Comparison of ENCODE assay signal across 8 cellular contexts in the genomic region with DNA sequence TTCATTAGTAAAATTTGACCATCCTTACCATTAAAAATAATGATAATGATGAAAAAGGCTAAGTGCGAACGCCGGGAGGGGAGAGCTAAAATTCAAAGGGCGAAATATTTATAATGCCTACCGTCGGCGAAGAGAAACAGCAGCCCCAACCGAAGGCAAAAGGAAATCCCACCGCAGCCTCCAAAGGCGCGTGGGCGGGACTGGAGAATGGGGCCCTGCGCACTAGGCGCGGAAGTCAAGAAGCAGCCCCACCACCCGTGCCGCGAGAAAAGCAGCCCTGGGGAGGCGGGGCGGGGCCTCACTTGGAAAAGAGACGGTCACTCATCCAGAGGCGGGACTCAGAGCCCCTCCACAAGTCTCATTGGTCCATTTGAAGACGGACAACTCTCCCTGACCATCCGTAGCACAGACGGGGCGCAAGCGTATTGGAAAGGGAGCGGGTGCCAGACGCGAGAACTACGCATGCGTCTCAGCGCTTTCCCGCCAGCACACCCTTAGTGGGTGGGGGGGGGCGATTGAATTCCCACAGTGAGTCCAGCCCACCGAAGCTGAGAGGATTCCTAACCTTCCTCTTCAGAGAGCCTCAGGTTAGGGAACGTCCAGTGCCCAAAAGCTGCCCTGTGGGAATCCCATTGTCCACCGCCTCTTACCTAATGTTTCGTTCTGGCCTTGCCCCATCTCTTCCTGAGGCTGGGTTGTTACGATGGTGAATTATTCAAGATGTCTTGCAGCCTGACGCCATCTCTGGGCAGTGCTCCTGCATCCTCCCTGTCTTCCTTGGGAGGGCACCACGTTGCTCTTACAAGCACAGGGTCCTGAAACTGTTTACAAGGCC. TPM values are rescaled to one million over a fixed set of nuclear protein-coding genes. Genes with fewer than 3 reads are reported as not detected.
DNase-seq lines count a peak whose midpoint lies in the region; ATAC-seq and TF ChIP-seq lines count a peak whose summit lies in the region.

No MANE protein-coding gene starts in this region.

- no peak overlapping the region for H3K23ac ChIP-seq in trophoblast cell (ENCODE audit: low read length)

- intact Hi-C loops in transverse colon (cut with DNase I; ENCODE audit: low total_unique reads) = loop anchor here (2.0 kb wide), 1 partner anchor 19 kb away; a partner anchor contains a TSS

- peaks cover 12% of the 10 kb centered on the region for H3K36me3 Mint-ChIP-seq in activated naive CD8-positive, alpha-beta T cell treated with anti-CD3 and anti-CD28 coated beads, Interleukin-2, amount 50 U/mL, for 24 hours (ENCODE audit: low read depth)

- TF ChIP-seq CTCF in GM12875 (IDR thresholded peaks at IDR 0.05; ENCODE audit: borderline replicate concordance, insufficient read depth, low read depth, low read length) (no peak), SU-DHL-6 (IDR thresholded peaks at IDR 0.05; ENCODE audit: insufficient read depth, low read length, poor library complexity, severe bottlenecking) (no peak), cardiac muscle cell (IDR thresholded peaks at IDR 0.05; ENCODE audit: low read depth, low read length) (no peak), transverse colon (IDR thresholded peaks at IDR 0.05) (no peak)

- H3K18ac ChIP-seq in trophoblast cell (ENCODE audit: low read length) = peak overlapping the region; percentile 53

- WGBS in trophoblast cell (ENCODE audit: extremely low coverage, insufficient coverage, insufficient read length) = no CpG with 5 or more reads among the region's 42 CpGs
- 2% methylated on average over 9 to 42 of the region's 42 CpGs for WGBS in transverse colon (ENCODE audit: low coverage in 1 of 2), 2 donors

- peak; percentile 99 to 100 (median 100) for DNase-seq in NCI-H1417 (lab: John Stamatoyannopoulos, UW)
- peak; percentile 99 for DNase-seq in activated naive CD8-positive, alpha-beta T cell treated with anti-CD3 and anti-CD28 coated beads, Interleukin-2, amount 50 U/mL, for 24 hours
- peak; percentile 98 to 99 for DNase-seq in cardiac muscle cell (ENCODE audit: low read depth in 1 of 2, low spot score in 1 of 2)
- peak; percentile 97 to 99 for DNase-seq in trophoblast cell
- peak; percentile 99 for DNase-seq in transverse colon

- H4K20me1 ChIP-seq in SU-DHL-6 (ENCODE audit: low read depth, low read length) = no peaks in the 10 kb centered on the region

- H3K9me2 ChIP-seq in SU-DHL-6 (replicated peaks; ENCODE audit: insufficient read depth, low read length) = no peaks in the 10 kb centered on the region

- peak overlapping the region; percentile 56 for H3K4me3 ChIP-seq in GM12875 (ENCODE audit: low read depth, low read length)
- peak overlapping the region; percentile 63 for H3K4me3 ChIP-seq in SU-DHL-6 (ENCODE audit: insufficient read depth, low read length, poor library complexity, severe bottlenecking)
- H3K4me3 ChIP-seq in cardiac muscle cell = peak overlapping the region; percentile 40
- peak overlapping the region; percentile 66 for H3K4me3 ChIP-seq in trophoblast cell (ENCODE audit: low read depth, low read length)
- peak overlapping the region; percentile 43 to 81 (median 48) for H3K4me3 ChIP-seq in transverse colon

- H3K79me1 ChIP-seq in trophoblast cell (ENCODE audit: low read length) = peaks cover 31% of the 10 kb centered on the region

- H3F3A ChIP-seq in SU-DHL-6 (ENCODE audit: insufficient read depth) = peaks cover 43% of the 10 kb centered on the region

- peak overlapping the region; percentile 91 for H4K8ac ChIP-seq in trophoblast cell (ENCODE audit: low read depth, low read length)

- peak overlapping the region; percentile 67 for H2BK120ac ChIP-seq in trophoblast cell (ENCODE audit: insufficient read depth, low read length, poor library complexity)

- H3K4me1 ChIP-seq in cardiac muscle cell (ENCODE audit: low read depth) (peaks cover 6% of the 10 kb centered on the region), trophoblast cell (ENCODE audit: control insufficient read depth in 1 of 2, insufficient read depth in 2 of 2, low read length in 2 of 2) (peaks cover 16 to 26% of the 10 kb centered on the region in 2 experiments), transverse colon (peaks cover 5 to 27% (median 10%) of the 10 kb centered on the region in 4 donors)

- peak overlapping the region; percentile 41 for H3K4ac ChIP-seq in trophoblast cell (ENCODE audit: low read depth, low read length)

- peak overlapping the region; percentile 9 for H2BK12ac ChIP-seq in trophoblast cell (ENCODE audit: low read length)

- H3K4me3 Mint-ChIP-seq in activated naive CD8-positive, alpha-beta T cell treated with anti-CD3 and anti-CD28 coated beads, Interleukin-2, amount 50 U/mL, for 24 hours = peak overlapping the region; percentile 95

- H2AFZ ChIP-seq in SU-DHL-6 (ENCODE audit: low read depth, low read length, severe bottlenecking) (peak overlapping the region; percentile 21), trophoblast cell (ENCODE audit: insufficient read depth, low read length, poor library complexity) (peak overlapping the region; percentile 34)

- peak overlapping the region; percentile 81 for H3K9ac ChIP-seq in SU-DHL-6 (ENCODE audit: low read length)
- H3K9ac ChIP-seq in trophoblast cell (ENCODE audit: low read length) = peak overlapping the region; percentile 88

- H3K79me2 ChIP-seq in SU-DHL-6 (ENCODE audit: insufficient read depth, low read length) = peaks cover 14% of the 10 kb centered on the region; the same call in 1 of the 2 replicates
- peaks cover 9% of the 10 kb centered on the region for H3K79me2 ChIP-seq in trophoblast cell (ENCODE audit: control insufficient read depth, insufficient read depth, low read length, poor library complexity)

- peak overlapping the region; percentile 89 for H3K27ac Mint-ChIP-seq in activated naive CD8-positive, alpha-beta T cell treated with anti-CD3 and anti-CD28 coated beads, Interleukin-2, amount 50 U/mL, for 24 hours

- H3K14ac ChIP-seq in trophoblast cell (ENCODE audit: low read length) = peak overlapping the region; percentile 71

- H3K27ac ChIP-seq in SU-DHL-6 (ENCODE audit: low read depth, low read length) = peak overlapping the region; percentile 90
- peak overlapping the region; percentile 69 for H3K27ac ChIP-seq in cardiac muscle cell
- peak overlapping the region; percentile 79 for H3K27ac ChIP-seq in trophoblast cell (ENCODE audit: low read depth, low read length)
- peak overlapping the region; percentile 88 to 95 (median 92) for H3K27ac ChIP-seq in transverse colon

- TF ChIP-seq POLR2A in transverse colon (IDR thresholded peaks at IDR 0.05) = peak; percentile 76

- peak overlapping the region; percentile 93 for H3K4me2 ChIP-seq in SU-DHL-6 (ENCODE audit: low read depth, low read length, poor library complexity, severe bottlenecking)
- H3K4me2 ChIP-seq in trophoblast cell (ENCODE audit: low read length) = peak overlapping the region; percentile 96

- no peaks in the 10 kb centered on the region for H3K27me3 ChIP-seq in SU-DHL-6 (ENCODE audit: low read length)
- no peaks in the 10 kb centered on the region for H3K27me3 ChIP-seq in cardiac muscle cell
- H3K27me3 ChIP-seq in trophoblast cell (ENCODE audit: insufficient read depth, low read length) = no peaks in the 10 kb centered on the region
- no peaks in the 10 kb centered on the region for H3K27me3 ChIP-seq in transverse colon

- peak overlapping the region; percentile 85 for H4K12ac ChIP-seq in trophoblast cell (ENCODE audit: low read depth, low read length)

- peak overlapping the region; percentile 83 for H4K91ac ChIP-seq in trophoblast cell (ENCODE audit: low read depth, low read length)

- no peaks in the 10 kb centered on the region for H3K36me3 ChIP-seq in SU-DHL-6 (ENCODE audit: low read length)
- H3K36me3 ChIP-seq in cardiac muscle cell = no peaks in the 10 kb centered on the region
- no peaks in the 10 kb centered on the region for H3K36me3 ChIP-seq in trophoblast cell (ENCODE audit: control insufficient read depth in 1 of 2, insufficient read depth in 2 of 2, low read length in 2 of 2)
- H3K36me3 ChIP-seq in transverse colon = no peaks in the 10 kb centered on the region

- no peak for TF ChIP-seq EP300 in transverse colon (IDR thresholded peaks at IDR 0.05; ENCODE audit: low read depth)

- H2AK5ac ChIP-seq in trophoblast cell (ENCODE audit: low read length) = peak overlapping the region; percentile 33

- H3K4me1 Mint-ChIP-seq in activated naive CD8-positive, alpha-beta T cell treated with anti-CD3 and anti-CD28 coated beads, Interleukin-2, amount 50 U/mL, for 24 hours = peaks cover 38% of the 10 kb centered on the region

- in situ Hi-C loops in transverse colon (cut with MboI; ENCODE audit: low pct_ligation_motif_present in 1 of 4, low pct_unique_long_range_greater_than_20kb in 1 of 4, low sequenced_read_pairs in 3 of 4) = no loop called here

- H3K27me3 Mint-ChIP-seq in activated naive CD8-positive, alpha-beta T cell treated with anti-CD3 and anti-CD28 coated beads, Interleukin-2, amount 50 U/mL, for 24 hours = no peaks in the 10 kb centered on the region

- peak; percentile 93 for ATAC-seq in HG02763 (IDR thresholded peaks at IDR 0.05; ENCODE audit: unreplicated experiment)
- peak; percentile 95 for ATAC-seq in activated naive CD8-positive, alpha-beta T cell treated with anti-CD3 and anti-CD28 coated beads, Interleukin-2, amount 50 U/mL, for 24 hours

- H2BK5ac ChIP-seq in trophoblast cell (ENCODE audit: low read depth, low read length, poor library complexity) = peak overlapping the region; percentile 38

- H3K9me3 ChIP-seq in SU-DHL-6 (ENCODE audit: insufficient read depth, low read length) (no peaks in the 10 kb centered on the region), cardiac muscle cell (ENCODE audit: low read depth) (no peaks in the 10 kb centered on the region), trophoblast cell (ENCODE audit: insufficient read depth, low read depth, low read length) (no peaks in the 10 kb centered on the region), transverse colon (no peaks in the 10 kb centered on the region)

- no peaks in the 10 kb centered on the region for H3K9me3 Mint-ChIP-seq in activated naive CD8-positive, alpha-beta T cell treated with anti-CD3 and anti-CD28 coated beads, Interleukin-2, amount 50 U/mL, for 24 hours

RNA-seq across cellular contexts. Expression of a gene that starts 19.0 kb away (rescaled TPM):
- total RNA-seq in cardiac muscle cell (24.7 and 45.0 TPM in 2 replicates), transverse colon (10 to 100 TPM; 24.3 to 64.0 (median 46.0) TPM)
- polyA plus RNA-seq in cardiac muscle cell = 31.9 and 50.2 TPM in 2 replicates
- polyA plus RNA-seq in trophoblast cell (2013) = 39.6 and 40.4 TPM in 2 replicates

RNA-seq across cellular contexts. Expression of a gene that starts 19.8 kb away (rescaled TPM):
- total RNA-seq in cardiac muscle cell = 10.8 and 14.2 TPM in 2 replicates
- 9.4 and 15.1 TPM in 2 replicates for polyA plus RNA-seq in cardiac muscle cell
- polyA plus RNA-seq in trophoblast cell (2013) = 59.1 and 60.6 TPM in 2 replicates
- 10 to 100 TPM; 19.2 to 37.8 (median 27.0) TPM for total RNA-seq in transverse colon

RNA-seq across cellular contexts. Expression of a gene that starts 27.8 kb away (rescaled TPM):
- total RNA-seq in cardiac muscle cell = 39.5 and 46.2 TPM in 2 replicates
- polyA plus RNA-seq in cardiac muscle cell = 42.0 and 59.2 TPM in 2 replicates
- polyA plus RNA-seq in trophoblast cell (2013) = 38.7 and 39.3 TPM in 2 replicates
- total RNA-seq in transverse colon = 10 to 100 TPM in 3 of 4 donors, 1 to 10 TPM in 1; 9.0 to 21.9 (median 15.7) TPM

RNA-seq across cellular contexts. Expression of a gene that starts 34.7 kb away (rescaled TPM):
- 67.3 and 109 TPM in 2 replicates for total RNA-seq in cardiac muscle cell
- polyA plus RNA-seq in cardiac muscle cell = 100 and 172 TPM in 2 replicates
- polyA plus RNA-seq in trophoblast cell (2013) = 71.1 and 75.0 TPM in 2 replicates
- total RNA-seq in transverse colon = 10 to 100 TPM in 3 of 4 donors, 1 to 10 TPM in 1; 7.8 to 61.3 (median 35.2) TPM

RNA-seq across cellular contexts. Expression of a gene that starts 45.8 kb away (rescaled TPM):
- total RNA-seq in cardiac muscle cell (57.3 and 65.3 TPM in 2 replicates), transverse colon (10 to 100 TPM; 31.9 to 92.9 (median 51.5) TPM)
- polyA plus RNA-seq in cardiac muscle cell = 45.1 and 68.5 TPM in 2 replicates
- polyA plus RNA-seq in trophoblast cell (2013) = 48.9 and 52.4 TPM in 2 replicates

Comparison
In these comparisons a context has a peak if more than half of its experiments do, and no peak if none do; other contexts are left out.
1. Peak in every context shown above with its lines: DNase-seq, ATAC-seq, H3K4me3 ChIP-seq and H3K27ac ChIP-seq.